ENCODE assay signal across 25 cellular contexts in genomic region chr13:107121793-107122192, GRCh38.
"Had no signal": no experiment of that assay in that cellular context is flagged by ENCODE, and none has a peak within 500 bp of the region (broad histone marks: within the 10 kb centered on the region; RNA-seq: fewer than 3 reads in every experiment).

No MANE protein-coding gene starts in this region.

- H3K9me3 ChIP-seq: left lung, neutrophil, psoas muscle, spleen, tibial nerve, uterus had no signal

- ATAC-seq: left cardiac atrium; left lung; natural killer cell; psoas muscle; sciatic nerve; stimulated activated memory B cell treated with anti-CD40 and anti-IgM and Interleukin-4, amounts not matched to agents 10 μg/mL and 1 μg/mL and 100 μg/mL, for 72 hours; stimulated activated naive CD8-positive, alpha-beta T cell treated with anti-CD3 and anti-CD28 coated beads, Interleukin-15, amount 100 ng/mL, for 72 hours had no signal

- H3K4me3 ChIP-seq: left lung, lung, neural progenitor cell, psoas muscle, skin epidermis, spleen, tibial nerve, uterus had no signal

- H3K4me1 ChIP-seq: left lung, parathyroid adenoma, psoas muscle, tibial nerve, uterus had no signal

- H3K27ac ChIP-seq: left lung, neural progenitor cell, neutrophil, parathyroid adenoma, psoas muscle, skin epidermis, spleen, tibial nerve, uterus had no signal

- DNase-seq: head of caudate nucleus; kidney glomerular epithelial cell; left cardiac atrium; left lung; naive B cell; natural killer cell; nephron progenitor cell; occipital lobe; psoas muscle; spleen; stimulated activated CD4-positive, alpha-beta T cell treated with anti-CD3 and anti-CD28 coated beads, Interleukin-4, amount 100 ng/mL, for 24 hours; stimulated activated CD8-positive, alpha-beta memory T cell treated with anti-CD3 and anti-CD28 coated beads, Interleukin-4, amount 100 ng/mL, for 48 hours; stimulated activated naive CD4-positive, alpha-beta T cell treated with Interleukin-2 at 50 U/mL for 16 hours; stimulated activated naive CD8-positive, alpha-beta T cell treated with anti-CD3 and anti-CD28 coated beads, Interleukin-15, amount 100 ng/mL, for 72 hours; substantia nigra; uterus had no signal

- H3K27me3 ChIP-seq: left lung, neural progenitor cell, neutrophil, spleen, tibial nerve, uterus had no signal

- H3K36me3 ChIP-seq: left lung, neural progenitor cell, neutrophil, spleen, tibial nerve, uterus had no signal

- FAIRE-seq: keratinocyte had no signal
